Comparison of ENCODE assay signal across 1 cellular context in the genomic region with DNA sequence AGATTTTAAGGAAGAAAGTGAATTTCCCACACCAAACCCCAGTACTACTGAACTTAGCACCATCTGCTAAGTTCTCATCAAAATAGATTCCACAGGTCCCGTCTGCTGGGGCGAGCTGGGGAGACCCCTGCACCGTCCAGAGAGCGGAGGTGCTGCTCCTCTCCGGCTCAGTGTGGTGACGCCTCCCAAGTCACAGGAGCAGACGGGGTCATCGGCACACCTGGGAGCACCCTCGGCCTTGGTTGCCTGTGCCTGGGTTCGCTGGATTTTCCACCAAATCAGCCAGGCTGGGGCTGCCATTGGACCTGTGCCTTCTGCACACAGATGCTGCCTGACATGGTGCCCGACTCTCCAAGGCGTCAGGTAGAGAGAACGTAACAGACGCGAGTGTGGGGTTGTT.
TF ChIP-seq lines count a peak whose summit lies in the region.

No MANE protein-coding gene starts in this region.

TF ChIP-seq in WTC11, 78 proteins besides CTCF, POLR2A, EP300 and RAD21 (continued from another document):
- TF ChIP-seq, protein P1, sequence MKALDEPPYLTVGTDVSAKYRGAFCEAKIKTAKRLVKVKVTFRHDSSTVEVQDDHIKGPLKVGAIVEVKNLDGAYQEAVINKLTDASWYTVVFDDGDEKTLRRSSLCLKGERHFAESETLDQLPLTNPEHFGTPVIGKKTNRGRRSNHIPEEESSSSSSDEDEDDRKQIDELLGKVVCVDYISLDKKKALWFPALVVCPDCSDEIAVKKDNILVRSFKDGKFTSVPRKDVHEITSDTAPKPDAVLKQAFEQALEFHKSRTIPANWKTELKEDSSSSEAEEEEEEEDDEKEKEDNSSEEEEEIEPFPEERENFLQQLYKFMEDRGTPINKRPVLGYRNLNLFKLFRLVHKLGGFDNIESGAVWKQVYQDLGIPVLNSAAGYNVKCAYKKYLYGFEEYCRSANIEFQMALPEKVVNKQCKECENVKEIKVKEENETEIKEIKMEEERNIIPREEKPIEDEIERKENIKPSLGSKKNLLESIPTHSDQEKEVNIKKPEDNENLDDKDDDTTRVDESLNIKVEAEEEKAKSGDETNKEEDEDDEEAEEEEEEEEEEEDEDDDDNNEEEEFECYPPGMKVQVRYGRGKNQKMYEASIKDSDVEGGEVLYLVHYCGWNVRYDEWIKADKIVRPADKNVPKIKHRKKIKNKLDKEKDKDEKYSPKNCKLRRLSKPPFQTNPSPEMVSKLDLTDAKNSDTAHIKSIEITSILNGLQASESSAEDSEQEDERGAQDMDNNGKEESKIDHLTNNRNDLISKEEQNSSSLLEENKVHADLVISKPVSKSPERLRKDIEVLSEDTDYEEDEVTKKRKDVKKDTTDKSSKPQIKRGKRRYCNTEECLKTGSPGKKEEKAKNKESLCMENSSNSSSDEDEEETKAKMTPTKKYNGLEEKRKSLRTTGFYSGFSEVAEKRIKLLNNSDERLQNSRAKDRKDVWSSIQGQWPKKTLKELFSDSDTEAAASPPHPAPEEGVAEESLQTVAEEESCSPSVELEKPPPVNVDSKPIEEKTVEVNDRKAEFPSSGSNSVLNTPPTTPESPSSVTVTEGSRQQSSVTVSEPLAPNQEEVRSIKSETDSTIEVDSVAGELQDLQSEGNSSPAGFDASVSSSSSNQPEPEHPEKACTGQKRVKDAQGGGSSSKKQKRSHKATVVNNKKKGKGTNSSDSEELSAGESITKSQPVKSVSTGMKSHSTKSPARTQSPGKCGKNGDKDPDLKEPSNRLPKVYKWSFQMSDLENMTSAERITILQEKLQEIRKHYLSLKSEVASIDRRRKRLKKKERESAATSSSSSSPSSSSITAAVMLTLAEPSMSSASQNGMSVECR (CRISPR knock-in tag; IDR thresholded peaks at IDR 0.05; ENCODE audit: borderline replicate concordance): no peak
- TF ChIP-seq TEAD1 (CRISPR knock-in tag; IDR thresholded peaks at IDR 0.05) (no peak), ZNF671 (CRISPR knock-in tag; IDR thresholded peaks at IDR 0.05) (no peak), ZNF423 (CRISPR knock-in tag; IDR thresholded peaks at IDR 0.05) (no peak)
- TF ChIP-seq, protein P2, sequence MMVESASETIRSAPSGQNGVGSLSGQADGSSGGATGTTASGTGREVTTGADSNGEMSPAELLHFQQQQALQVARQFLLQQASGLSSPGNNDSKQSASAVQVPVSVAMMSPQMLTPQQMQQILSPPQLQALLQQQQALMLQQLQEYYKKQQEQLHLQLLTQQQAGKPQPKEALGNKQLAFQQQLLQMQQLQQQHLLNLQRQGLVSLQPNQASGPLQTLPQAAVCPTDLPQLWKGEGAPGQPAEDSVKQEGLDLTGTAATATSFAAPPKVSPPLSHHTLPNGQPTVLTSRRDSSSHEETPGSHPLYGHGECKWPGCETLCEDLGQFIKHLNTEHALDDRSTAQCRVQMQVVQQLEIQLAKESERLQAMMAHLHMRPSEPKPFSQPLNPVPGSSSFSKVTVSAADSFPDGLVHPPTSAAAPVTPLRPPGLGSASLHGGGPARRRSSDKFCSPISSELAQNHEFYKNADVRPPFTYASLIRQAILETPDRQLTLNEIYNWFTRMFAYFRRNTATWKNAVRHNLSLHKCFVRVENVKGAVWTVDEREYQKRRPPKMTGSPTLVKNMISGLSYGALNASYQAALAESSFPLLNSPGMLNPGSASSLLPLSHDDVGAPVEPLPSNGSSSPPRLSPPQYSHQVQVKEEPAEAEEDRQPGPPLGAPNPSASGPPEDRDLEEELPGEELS (CRISPR knock-in tag; IDR thresholded peaks at IDR 0.05): no peak
